8 cellular contexts compared by ENCODE assay signal in the genomic region with DNA sequence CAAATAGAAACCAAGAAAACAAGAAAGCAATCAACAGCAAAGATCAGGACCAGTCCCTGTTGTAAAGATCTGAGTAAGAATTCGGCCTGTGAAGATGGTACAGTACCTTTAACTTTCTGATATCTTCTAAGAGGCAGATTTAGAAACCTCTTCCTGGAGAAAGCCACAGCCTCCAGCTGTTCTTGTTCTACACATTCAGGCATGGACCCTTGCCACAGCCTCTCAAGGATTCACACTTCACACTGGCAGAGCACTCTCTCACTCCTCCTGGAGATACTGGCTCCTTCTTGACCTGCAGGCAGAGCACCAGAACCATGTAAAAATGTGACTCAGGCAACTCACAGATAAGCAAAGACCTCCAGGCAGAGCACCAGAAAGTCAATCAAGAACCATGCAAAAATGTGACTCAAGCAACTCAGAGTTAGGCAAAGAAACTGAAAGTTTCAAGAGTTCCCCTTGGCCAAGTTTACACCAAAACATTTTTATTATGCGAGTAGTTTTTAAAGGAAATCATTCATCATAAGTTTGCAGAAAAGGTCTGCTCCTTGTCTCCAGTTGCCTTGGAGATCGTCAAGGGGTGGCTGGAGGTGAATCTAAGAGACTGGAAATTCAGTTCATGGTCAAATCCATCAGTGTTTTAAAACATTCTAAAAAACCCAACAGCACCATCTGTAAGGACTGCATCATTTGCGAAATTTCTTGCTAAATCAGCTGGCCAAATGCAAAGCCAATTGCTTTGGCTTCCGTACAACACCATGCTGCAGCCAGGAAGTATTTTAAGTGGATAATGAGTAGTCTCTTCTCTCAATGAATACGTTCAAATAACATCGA.
DNase-seq lines count a peak whose midpoint lies in the region; ATAC-seq and TF ChIP-seq lines count a peak whose summit lies in the region.

No MANE protein-coding gene starts in this region.

- TF ChIP-seq CTCF in Loucy (conservative IDR thresholded peaks at IDR 0.05; ENCODE audit: low read length) (no peak), progenitor cell of endocrine pancreas (IDR thresholded peaks at IDR 0.05; ENCODE audit: unreplicated experiment) (no peak)

- peaks cover 41% of the 10 kb centered on the region for H3K4me1 Mint-ChIP-seq in progenitor cell of endocrine pancreas (ENCODE audit: low read depth)

- H3K36me3 ChIP-seq in Loucy (ENCODE audit: insufficient read depth, low read length) = no peaks in the 10 kb centered on the region

- no peaks in the 10 kb centered on the region for H3K9me3 ChIP-seq in Loucy (ENCODE audit: insufficient read depth, low read depth, low read length)

- no peaks in the 10 kb centered on the region for H4K20me1 ChIP-seq in Loucy (ENCODE audit: insufficient read depth, low read length, poor library complexity, severe bottlenecking)

- no peak overlapping the region for H3K27ac Mint-ChIP-seq in progenitor cell of endocrine pancreas

- peak overlapping the region; percentile 69 for H3K4me2 ChIP-seq in Loucy (ENCODE audit: low read depth, low read length, poor library complexity, severe bottlenecking)

- no peak overlapping the region for H3K4me3 Mint-ChIP-seq in progenitor cell of endocrine pancreas (ENCODE audit: low read depth)

- H3F3A ChIP-seq in Loucy (ENCODE audit: low read depth) = peaks cover 7% of the 10 kb centered on the region

- peak; percentile 75 for DNase-seq in activated CD8-positive, alpha-beta memory T cell treated with anti-CD3 and anti-CD28 coated beads, Interleukin-2, amount 50 U/mL, for 48 hours
- DNase-seq in Right ventricle myocardium superior (peak; percentile 43), progenitor cell of endocrine pancreas (ENCODE audit: low spot score, unreplicated experiment) (no peak), OCI-M2 (lab: John Stamatoyannopoulos, UW; ENCODE audit: unreplicated experiment) (no peak)
- peak; percentile 4 for DNase-seq in stimulated activated CD4-positive, alpha-beta T cell treated with anti-CD3 and anti-CD28 coated beads, Interleukin-12 subunit alpha, Interleukin-12 subunit beta, amount 100 ng/mL, for 4 hours

- H3K9ac ChIP-seq in Loucy (ENCODE audit: low read depth, low read length, poor library complexity, severe bottlenecking) = peak overlapping the region; percentile 16

- intact Hi-C loops in Right ventricle myocardium superior (cut with DNase I) = no loop called here

- H3K79me2 ChIP-seq in Loucy (ENCODE audit: insufficient read depth, low read length) = no peaks in the 10 kb centered on the region

- ATAC-seq in GM18498 (IDR thresholded peaks at IDR 0.05; ENCODE audit: unreplicated experiment) = peak; percentile 67
- ATAC-seq in GM21723 (IDR thresholded peaks at IDR 0.05; ENCODE audit: unreplicated experiment) = peak; percentile 70
- peak; percentile 85 for ATAC-seq in Right ventricle myocardium superior (ENCODE audit: poor library complexity)

- H3K9me3 Mint-ChIP-seq in progenitor cell of endocrine pancreas (ENCODE audit: low read depth) = peaks cover 3% of the 10 kb centered on the region

- peaks cover 42% of the 10 kb centered on the region for H3K27me3 Mint-ChIP-seq in progenitor cell of endocrine pancreas

- H3K4me1 ChIP-seq in Loucy (ENCODE audit: insufficient read depth, low read length, poor library complexity, severe bottlenecking) = peaks cover 92% of the 10 kb centered on the region

- no peaks in the 10 kb centered on the region for H3K9me2 ChIP-seq in Loucy (replicated peaks; ENCODE audit: low read depth, low read length)

- peak overlapping the region; percentile 61 for H3K4me3 ChIP-seq in Loucy (ENCODE audit: low read length, poor library complexity, severe bottlenecking)

- H3K27me3 ChIP-seq in Loucy (ENCODE audit: insufficient read depth, low read length, poor library complexity, severe bottlenecking) = no peaks in the 10 kb centered on the region

- no peaks in the 10 kb centered on the region for H3K36me3 Mint-ChIP-seq in progenitor cell of endocrine pancreas (ENCODE audit: insufficient read depth)

- no peak overlapping the region for H2AFZ ChIP-seq in Loucy (ENCODE audit: low read length)

Comparison
In these comparisons a context has a peak if more than half of its experiments do, and no peak if none do; other contexts are left out.
1. DNase-seq: peak in activated CD8-positive, alpha-beta memory T cell treated with anti-CD3 and anti-CD28 coated beads, Interleukin-2, amount 50 U/mL, for 48 hours (single experiment), Right ventricle myocardium superior (single experiment) and stimulated activated CD4-positive, alpha-beta T cell treated with anti-CD3 and anti-CD28 coated beads, Interleukin-12 subunit alpha, Interleukin-12 subunit beta, amount 100 ng/mL, for 4 hours (single experiment); none in progenitor cell of endocrine pancreas (single experiment) and OCI-M2 (single experiment).
2. Peak in every context shown above with its lines, with median percentiles within 50 percentile points of each other: ATAC-seq.